In the genomic region with DNA sequence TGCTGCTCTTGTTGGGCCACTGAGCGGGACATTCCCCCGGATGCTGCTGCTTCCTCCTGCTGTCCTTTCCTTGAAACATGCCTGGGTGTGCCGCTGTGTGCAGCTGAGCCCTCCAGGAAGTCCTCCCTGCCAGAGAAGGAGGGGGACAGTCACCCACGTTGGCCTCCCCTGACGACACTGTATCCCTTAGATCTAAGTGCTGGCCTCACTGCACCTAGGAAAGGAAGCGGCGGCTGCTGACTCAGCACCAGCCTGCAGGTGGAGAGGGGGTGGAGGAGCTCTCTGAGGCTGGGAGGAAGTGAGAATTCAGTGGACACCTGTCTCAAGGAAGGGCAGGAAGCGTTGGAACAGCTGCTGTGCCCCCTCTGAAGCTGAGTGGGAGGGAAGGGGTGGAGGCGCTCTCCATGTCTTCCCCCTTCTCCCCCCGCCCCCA, we compare ENCODE assay signal across 8 cellular contexts.
DNase-seq lines count a peak whose midpoint lies in the region; ATAC-seq and FAIRE-seq lines count a peak whose summit lies in the region.

No MANE protein-coding gene starts in this region.

- H3K4me3 ChIP-seq in small intestine (ENCODE audit: low read depth in 1 of 2, low read length in 2 of 2): no peak overlapping the region

- H3K36me3 ChIP-seq in small intestine (ENCODE audit: control insufficient read depth in 2 of 2, insufficient read depth in 2 of 2, low read length in 2 of 2): no peaks in the 10 kb centered on the region

- in situ Hi-C loops in G401 (cut with HindIII; ENCODE audit: low sequenced_read_pairs): no loop called here

- FAIRE-seq in small intestine (lab: Jason Lieb, UNC): no peak

- DNase-seq in G401 (ENCODE audit: low spot score) (peak; percentile 12), HPDE6-E6E7 (ENCODE audit: extremely low spot score) (peak; percentile 64), left ventricle myocardium superior (peak; percentile 50), NOMO-1 treated with dmso at 0.1 percent for 144 hours (lab: John Stamatoyannopoulos, UW; ENCODE audit: unreplicated experiment) (no peak), small intestine (no peak)
- peak; percentile 50 to 55 for DNase-seq in activated CD4-positive, alpha-beta T cell treated with anti-CD3 and anti-CD28 coated beads, Interleukin-2, amount 50 U/mL, for 48 hours
- peak; percentile 16 for DNase-seq in stimulated activated naive CD4-positive, alpha-beta T cell treated with Interleukin-2 at 50 U/mL for 16 hours (lab: John Stamatoyannopoulos, UW)

- WGBS in small intestine, 3 donors: 22 to 43% (median 31%) methylated on average over 10 of the region's 10 CpGs

- ATAC-seq in GM21447 (IDR thresholded peaks at IDR 0.05; ENCODE audit: unreplicated experiment): peak; percentile 81
- peak; percentile 61 for ATAC-seq in left ventricle myocardium superior

- no peak overlapping the region for H3K27ac ChIP-seq in small intestine (ENCODE audit: low read depth in 1 of 2, low read length in 1 of 2)

- intact Hi-C loops in left ventricle myocardium superior (cut with micrococcal nuclease): no loop called here

- no peaks in the 10 kb centered on the region for H3K27me3 ChIP-seq in small intestine (ENCODE audit: control insufficient read depth in 2 of 2, insufficient read depth in 2 of 2, low read length in 2 of 2)

- H3K4me1 ChIP-seq in small intestine (ENCODE audit: control insufficient read depth in 2 of 2, insufficient read depth in 1 of 2, low read depth in 1 of 2, low read length in 1 of 2): no peaks in the 10 kb centered on the region

- H3K9me3 ChIP-seq in small intestine (ENCODE audit: control insufficient read depth, low read depth): no peaks in the 10 kb centered on the region

Comparison
In these comparisons a context has a peak if more than half of its experiments do, and no peak if none do; other contexts are left out.
1. DNase-seq: peak in G401 (single experiment), HPDE6-E6E7 (single experiment), activated CD4-positive, alpha-beta T cell treated with anti-CD3 and anti-CD28 coated beads, Interleukin-2, amount 50 U/mL, for 48 hours (2 of 2), left ventricle myocardium superior (single experiment) and stimulated activated naive CD4-positive, alpha-beta T cell treated with Interleukin-2 at 50 U/mL for 16 hours (single experiment); none in NOMO-1 treated with dmso at 0.1 percent for 144 hours (single experiment) and small intestine (single experiment).